ENCODE assay signal across 27 cellular contexts in the genomic region with DNA sequence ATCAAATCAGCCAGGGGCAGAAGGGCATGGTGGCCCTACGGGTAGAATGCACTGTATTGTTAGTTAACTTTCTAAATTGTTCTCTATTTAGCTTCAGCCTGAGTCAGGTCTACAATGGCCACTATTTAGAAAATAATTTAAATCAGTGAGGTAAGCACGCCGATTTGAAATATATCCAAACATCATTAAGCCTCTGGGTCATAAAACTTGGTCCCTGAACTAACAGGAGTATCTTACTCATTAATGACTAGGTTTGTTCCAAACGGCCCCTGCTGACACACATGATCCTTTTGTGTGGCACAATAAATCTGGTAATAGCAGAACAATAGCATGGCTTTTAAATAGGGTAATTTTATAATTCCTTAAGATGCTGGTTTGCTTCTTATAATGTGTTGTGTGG. TPM values are rescaled to one million over a fixed set of nuclear protein-coding genes. Genes with fewer than 3 reads are reported as not detected.
DNase-seq lines count a peak whose midpoint lies in the region; ATAC-seq, FAIRE-seq and TF ChIP-seq lines count a peak whose summit lies in the region.
"Had no signal": no experiment of that assay in that cellular context is flagged by ENCODE, and none has a peak within 500 bp of the region (broad histone marks: within the 10 kb centered on the region; RNA-seq: fewer than 3 reads in every experiment).

No MANE protein-coding gene starts in this region.

- peaks cover 78% of the 10 kb centered on the region for H3K36me3 Mint-ChIP-seq in activated naive CD8-positive, alpha-beta T cell treated with anti-CD3 and anti-CD28 coated beads, Interleukin-2, amount 50 U/mL, for 24 hours (ENCODE audit: low read depth)
- H3K36me3 Mint-ChIP-seq in activated naive CD8-positive, alpha-beta T cell treated with anti-CD3 and anti-CD28 coated beads for 36 hours, result peaks cover 51% of the 10 kb centered on the region
- H3K36me3 Mint-ChIP-seq in CD14-positive monocyte, result peaks cover 90 to 95% of the 10 kb centered on the region in 2 donors

- DNase-seq in activated naive CD8-positive, alpha-beta T cell treated with anti-CD3 and anti-CD28 coated beads, Interleukin-2, amount 50 U/mL, for 24 hours, result no peak
- DNase-seq in activated naive CD8-positive, alpha-beta T cell treated with anti-CD3 and anti-CD28 coated beads for 36 hours, result no peak
- DNase-seq in NCI-H69 (lab: John Stamatoyannopoulos, UW) (peak; percentile 90), CD14-positive monocyte (ENCODE audit: low spot score) (no peak), cortex of kidney (lab: John Stamatoyannopoulos, UW) (no peak)
- no peak for DNase-seq in activated CD8-positive, alpha-beta memory T cell treated with anti-CD3 and anti-CD28 coated beads, Interleukin-2, amount 50 U/mL, for 48 hours
- DNase-seq: activated CD4-positive, alpha-beta T cell treated with anti-CD3 and anti-CD28 coated beads, Interleukin-2, amount 50 U/mL, for 48 hours; activated CD8-positive, alpha-beta memory T cell treated with anti-CD3 and anti-CD28 coated beads, Interleukin-2, amount 50 U/mL, for 4 hours; cerebellar nuclear complex; DMS53; GDM1; kidney; NCI-H1694 treated with DMSO at 0.1 percent for 48 hours; NCI-H526; retina; stimulated activated CD4-positive, alpha-beta T cell treated with anti-CD3 and anti-CD28 coated beads, Interleukin-1b, Interleukin-23, amount 100 ng/mL, for 48 hours; stomach; thyroid gland had no signal

- ATAC-seq in activated naive CD8-positive, alpha-beta T cell treated with anti-CD3 and anti-CD28 coated beads, Interleukin-2, amount 50 U/mL, for 24 hours, result no peak
- ATAC-seq in GM21619 (IDR thresholded peaks at IDR 0.05; ENCODE audit: unreplicated experiment), result no peak
- ATAC-seq: activated CD4-positive, CD25-positive, alpha-beta regulatory T cell treated with anti-CD3 and anti-CD28 coated beads, Interleukin-2, amount 50 U/mL, for 24 hours; HCT116 had no signal

- peak; percentile 66 for FAIRE-seq in endometrium (lab: Jason Lieb, UNC)
- FAIRE-seq: astrocyte, GM18507 had no signal

- H3K4me3 Mint-ChIP-seq in activated naive CD8-positive, alpha-beta T cell treated with anti-CD3 and anti-CD28 coated beads, Interleukin-2, amount 50 U/mL, for 24 hours, result no peak overlapping the region
- H3K4me3 Mint-ChIP-seq in activated naive CD8-positive, alpha-beta T cell treated with anti-CD3 and anti-CD28 coated beads for 36 hours, result no peak overlapping the region
- H3K4me3 Mint-ChIP-seq in CD14-positive monocyte, result no peak overlapping the region
- H3K4me3 Mint-ChIP-seq: activated naive CD8-positive, alpha-beta T cell; B cell had no signal

- no peak for TF ChIP-seq CTCF in CD14-positive monocyte (IDR thresholded peaks at IDR 0.05)

- no peaks in the 10 kb centered on the region for H3K9me3 Mint-ChIP-seq in activated naive CD8-positive, alpha-beta T cell treated with anti-CD3 and anti-CD28 coated beads, Interleukin-2, amount 50 U/mL, for 24 hours
- no peaks in the 10 kb centered on the region for H3K9me3 Mint-ChIP-seq in activated naive CD8-positive, alpha-beta T cell treated with anti-CD3 and anti-CD28 coated beads for 36 hours
- H3K9me3 Mint-ChIP-seq in CD14-positive monocyte, result no peaks in the 10 kb centered on the region
- H3K9me3 Mint-ChIP-seq: activated T-helper 2 cell treated with anti-CD3 and anti-CD28 coated beads, Interferon-gamma antibody, Interleukin-2, Interleukin-4, amounts not matched to agents 10 μg/mL and 5 μg/mL and 100 μg/mL, durations not matched to agents 14 hours and 24 hours and 36 hours had no signal

- H3K27me3 Mint-ChIP-seq in activated naive CD8-positive, alpha-beta T cell treated with anti-CD3 and anti-CD28 coated beads, Interleukin-2, amount 50 U/mL, for 24 hours, result no peaks in the 10 kb centered on the region
- no peaks in the 10 kb centered on the region for H3K27me3 Mint-ChIP-seq in activated naive CD8-positive, alpha-beta T cell treated with anti-CD3 and anti-CD28 coated beads for 36 hours
- H3K27me3 Mint-ChIP-seq in CD14-positive monocyte (ENCODE audit: low read depth in 3 of 3), result no peaks in the 10 kb centered on the region
- H3K27me3 Mint-ChIP-seq: activated naive CD8-positive, alpha-beta T cell; B cell had no signal

- H3K27ac Mint-ChIP-seq in activated naive CD8-positive, alpha-beta T cell treated with anti-CD3 and anti-CD28 coated beads, Interleukin-2, amount 50 U/mL, for 24 hours, result peak overlapping the region; percentile 33
- no peak overlapping the region for H3K27ac Mint-ChIP-seq in activated naive CD8-positive, alpha-beta T cell treated with anti-CD3 and anti-CD28 coated beads for 36 hours
- H3K27ac Mint-ChIP-seq in CD14-positive monocyte, result no peak overlapping the region
- H3K27ac Mint-ChIP-seq: activated naive CD8-positive, alpha-beta T cell; activated T-helper 2 cell treated with anti-CD3 and anti-CD28 coated beads, Interferon-gamma antibody, Interleukin-2, Interleukin-4, amounts not matched to agents 10 μg/mL and 5 μg/mL and 100 μg/mL, durations not matched to agents 14 hours and 24 hours and 36 hours; B cell had no signal

- peaks cover 33% of the 10 kb centered on the region for H3K4me1 Mint-ChIP-seq in activated naive CD8-positive, alpha-beta T cell treated with anti-CD3 and anti-CD28 coated beads, Interleukin-2, amount 50 U/mL, for 24 hours
- H3K4me1 Mint-ChIP-seq in activated naive CD8-positive, alpha-beta T cell treated with anti-CD3 and anti-CD28 coated beads for 36 hours, result peaks cover 36% of the 10 kb centered on the region
- H3K4me1 Mint-ChIP-seq in CD14-positive monocyte, result peaks cover 44% of the 10 kb centered on the region

- intact Hi-C loops in CD14-positive monocyte (cut with micrococcal nuclease), result no loop called here

RNA-seq across cellular contexts. Expression of gene STX6, which starts 48.4 kb away (rescaled TPM):
- 10 to 100 TPM; 22.0 to 22.1 TPM for total RNA-seq in activated naive CD8-positive, alpha-beta T cell treated with anti-CD3 and anti-CD28 coated beads for 36 hours
- 10 to 100 TPM; 10.5 to 14.4 TPM for polyA plus RNA-seq in CD14-positive monocyte

RNA-seq across cellular contexts. Expression of gene MR1, which starts 59.5 kb away (rescaled TPM):
- 10 to 100 TPM; 14.5 to 15.5 TPM for total RNA-seq in activated naive CD8-positive, alpha-beta T cell treated with anti-CD3 and anti-CD28 coated beads for 36 hours
- 10 to 100 TPM; 40.9 to 46.9 TPM for polyA plus RNA-seq in CD14-positive monocyte
